Comparison of ENCODE assay signal across 1 cellular context in the genomic region with DNA sequence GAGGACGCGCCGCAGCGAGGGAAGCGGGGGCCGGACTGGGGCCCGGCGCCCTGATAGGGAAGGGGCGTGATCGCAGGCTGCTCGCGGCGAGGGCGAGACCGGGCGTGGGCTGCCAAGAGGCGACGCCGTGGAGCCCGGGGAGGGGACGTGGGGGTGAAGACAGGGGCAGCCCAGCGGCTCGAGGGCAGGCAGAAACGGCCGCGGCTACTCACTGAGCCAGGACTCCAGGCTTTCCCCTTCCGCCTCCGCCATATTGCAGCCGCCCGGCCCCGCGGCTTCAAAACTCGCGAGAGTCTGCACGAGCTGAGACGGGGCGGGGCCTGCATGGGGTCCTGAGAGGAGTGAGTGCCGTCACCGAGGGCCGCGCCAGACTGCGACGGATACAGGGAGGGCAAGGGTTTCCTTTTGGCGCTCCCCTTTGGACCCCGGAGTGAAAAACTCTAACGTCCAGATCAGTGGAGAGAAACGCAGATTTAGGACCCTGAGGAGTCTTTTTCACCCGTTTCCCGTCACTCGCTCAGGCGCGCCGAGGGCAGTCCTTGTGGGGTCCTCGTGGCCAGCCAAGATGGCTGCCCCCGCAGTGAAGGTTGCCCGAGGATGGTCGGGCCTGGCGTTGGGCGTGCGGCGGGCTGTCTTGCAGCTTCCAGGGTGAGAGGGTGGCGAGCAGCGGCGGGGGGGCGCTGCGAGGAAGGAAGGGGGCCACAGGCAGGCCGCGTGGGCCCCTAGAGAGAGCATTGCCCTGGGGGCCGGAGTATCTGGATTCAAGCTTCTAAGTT.
TF ChIP-seq lines count a peak whose summit lies in the region.

A gene with protein sequence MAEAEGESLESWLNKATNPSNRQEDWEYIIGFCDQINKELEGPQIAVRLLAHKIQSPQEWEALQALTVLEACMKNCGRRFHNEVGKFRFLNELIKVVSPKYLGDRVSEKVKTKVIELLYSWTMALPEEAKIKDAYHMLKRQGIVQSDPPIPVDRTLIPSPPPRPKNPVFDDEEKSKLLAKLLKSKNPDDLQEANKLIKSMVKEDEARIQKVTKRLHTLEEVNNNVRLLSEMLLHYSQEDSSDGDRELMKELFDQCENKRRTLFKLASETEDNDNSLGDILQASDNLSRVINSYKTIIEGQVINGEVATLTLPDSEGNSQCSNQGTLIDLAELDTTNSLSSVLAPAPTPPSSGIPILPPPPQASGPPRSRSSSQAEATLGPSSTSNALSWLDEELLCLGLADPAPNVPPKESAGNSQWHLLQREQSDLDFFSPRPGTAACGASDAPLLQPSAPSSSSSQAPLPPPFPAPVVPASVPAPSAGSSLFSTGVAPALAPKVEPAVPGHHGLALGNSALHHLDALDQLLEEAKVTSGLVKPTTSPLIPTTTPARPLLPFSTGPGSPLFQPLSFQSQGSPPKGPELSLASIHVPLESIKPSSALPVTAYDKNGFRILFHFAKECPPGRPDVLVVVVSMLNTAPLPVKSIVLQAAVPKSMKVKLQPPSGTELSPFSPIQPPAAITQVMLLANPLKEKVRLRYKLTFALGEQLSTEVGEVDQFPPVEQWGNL (minus strand): TSS at position 271 of the 776 bp plus-strand sequence. CDS start 19 bp downstream, at position 252.
MRPS7 (plus strand) TSS at position 544 of the 776 bp plus-strand sequence; CDS start at position 566, 22 bp downstream.

TF ChIP-seq in K562, 482 proteins besides CTCF, POLR2A, EP300 and RAD21 (continued from another document and continues in another):
- TF ChIP-seq, protein P1, sequence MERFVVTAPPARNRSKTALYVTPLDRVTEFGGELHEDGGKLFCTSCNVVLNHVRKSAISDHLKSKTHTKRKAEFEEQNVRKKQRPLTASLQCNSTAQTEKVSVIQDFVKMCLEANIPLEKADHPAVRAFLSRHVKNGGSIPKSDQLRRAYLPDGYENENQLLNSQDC (CRISPR knock-in tag; IDR thresholded peaks at IDR 0.05), result no peak
- TF ChIP-seq ZBTB7A (IDR thresholded peaks at IDR 0.05; ENCODE audit: borderline replicate concordance, control insufficient read depth, low read depth, low read length) (no peak; the same call in 1 of the 2 replicates), ARID4B (CRISPR knock-in tag; IDR thresholded peaks at IDR 0.05) (peak; percentile 93), PTBP1 (IDR thresholded peaks at IDR 0.05; ENCODE audit: low read depth, low read length) (no peak), HNRNPUL1 (IDR thresholded peaks at IDR 0.05; ENCODE audit: low read length) (no peak), PPARD (CRISPR knock-in tag; IDR thresholded peaks at IDR 0.05) (no peak), ELF1 (tag; IDR thresholded peaks at IDR 0.05) (peak; percentile 87), SRSF7 (optimal IDR thresholded peaks at IDR 0.05; ENCODE audit: low read depth, low read length) (no peak), ZEB2 (IDR thresholded peaks at IDR 0.05) (0 out of 2 replicates have a peak, but pooled peaks have one; percentile 34), HCFC1 (IDR thresholded peaks at IDR 0.05; ENCODE audit: low read depth, low read length) (peak; percentile 72), ZBTB34 (CRISPR knock-in tag; IDR thresholded peaks at IDR 0.05) (no peak), TARDBP (IDR thresholded peaks at IDR 0.05) (peak; percentile 20; the same call in 1 of the 2 replicates), RUNX1 (IDR thresholded peaks at IDR 0.05; ENCODE audit: low read depth) (no peak), CCAR2 (IDR thresholded peaks at IDR 0.05; ENCODE audit: low read depth, low read length) (no peak), CREB3 (tag; conservative IDR thresholded peaks at IDR 0.05; ENCODE audit: low read depth) (no peak), ZNF57 (CRISPR knock-in tag; IDR thresholded peaks at IDR 0.05) (no peak), IRF2 (CRISPR knock-in tag; IDR thresholded peaks at IDR 0.05) (no peak), DACH1 (IDR thresholded peaks at IDR 0.05; ENCODE audit: partially characterized antibody) (peak; percentile 94), ARNT (IDR thresholded peaks at IDR 0.05) (0 out of 4 replicates have a peak, but pooled peaks of 1 of the 2 experiments have one; percentile 36), USF2 (CRISPR knock-in tag; IDR thresholded peaks at IDR 0.05) (peak; percentile 34; the same call in 1 of the 2 replicates), ZMIZ1 (IDR thresholded peaks at IDR 0.05; ENCODE audit: low read depth in 2 of 2, low read length in 2 of 2) (peak in 1 of 2 experiments; percentile 59; a peak in 1 of 4 replicates), ZNF77 (CRISPR knock-in tag; IDR thresholded peaks at IDR 0.05) (no peak), TAF15 (IDR thresholded peaks at IDR 0.05; ENCODE audit: low read depth, low read length) (no peak), MLX (CRISPR knock-in tag; conservative IDR thresholded peaks at IDR 0.05) (peak in 1 of 2 experiments; percentile 67; a peak in 1 of 4 replicates), PTTG1 (tag; IDR thresholded peaks at IDR 0.05; ENCODE audit: low read depth) (no peak), ZNF764 (CRISPR knock-in tag; IDR thresholded peaks at IDR 0.05; ENCODE audit: low read depth) (no peak), NKRF (IDR thresholded peaks at IDR 0.05; ENCODE audit: borderline replicate concordance) (peak; percentile 89), RAD51 (IDR thresholded peaks at IDR 0.05; ENCODE audit: borderline replicate concordance, low read depth) (no peak; the same call in 1 of the 2 replicates), MYC (IDR thresholded peaks at IDR 0.05; ENCODE audit: low read depth, low read length) (peak; percentile 67), MYC (CRISPR knock-in tag; IDR thresholded peaks at IDR 0.05; ENCODE audit: borderline replicate concordance, low read depth) (peak; percentile 81; the same call in 1 of the 2 replicates)
- TF ChIP-seq, protein P2, sequence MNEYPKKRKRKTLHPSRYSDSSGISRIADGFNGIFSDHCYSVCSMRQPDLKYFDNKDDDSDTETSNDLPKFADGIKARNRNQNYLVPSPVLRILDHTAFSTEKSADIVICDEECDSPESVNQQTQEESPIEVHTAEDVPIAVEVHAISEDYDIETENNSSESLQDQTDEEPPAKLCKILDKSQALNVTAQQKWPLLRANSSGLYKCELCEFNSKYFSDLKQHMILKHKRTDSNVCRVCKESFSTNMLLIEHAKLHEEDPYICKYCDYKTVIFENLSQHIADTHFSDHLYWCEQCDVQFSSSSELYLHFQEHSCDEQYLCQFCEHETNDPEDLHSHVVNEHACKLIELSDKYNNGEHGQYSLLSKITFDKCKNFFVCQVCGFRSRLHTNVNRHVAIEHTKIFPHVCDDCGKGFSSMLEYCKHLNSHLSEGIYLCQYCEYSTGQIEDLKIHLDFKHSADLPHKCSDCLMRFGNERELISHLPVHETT (CRISPR knock-in tag; conservative IDR thresholded peaks at IDR 0.05 in 1 of 2, IDR thresholded peaks at IDR 0.05 in 1 of 2), result no peak; a peak in 1 of 4 replicates
- TF ChIP-seq, protein P3, sequence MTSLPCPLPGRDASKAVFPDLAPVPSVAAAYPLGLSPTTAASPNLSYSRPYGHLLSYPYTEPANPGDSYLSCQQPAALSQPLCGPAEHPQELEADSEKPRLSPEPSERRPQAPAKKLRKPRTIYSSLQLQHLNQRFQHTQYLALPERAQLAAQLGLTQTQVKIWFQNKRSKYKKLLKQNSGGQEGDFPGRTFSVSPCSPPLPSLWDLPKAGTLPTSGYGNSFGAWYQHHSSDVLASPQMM (CRISPR knock-in tag; IDR thresholded peaks at IDR 0.05), result no peak
